In the genomic region with DNA sequence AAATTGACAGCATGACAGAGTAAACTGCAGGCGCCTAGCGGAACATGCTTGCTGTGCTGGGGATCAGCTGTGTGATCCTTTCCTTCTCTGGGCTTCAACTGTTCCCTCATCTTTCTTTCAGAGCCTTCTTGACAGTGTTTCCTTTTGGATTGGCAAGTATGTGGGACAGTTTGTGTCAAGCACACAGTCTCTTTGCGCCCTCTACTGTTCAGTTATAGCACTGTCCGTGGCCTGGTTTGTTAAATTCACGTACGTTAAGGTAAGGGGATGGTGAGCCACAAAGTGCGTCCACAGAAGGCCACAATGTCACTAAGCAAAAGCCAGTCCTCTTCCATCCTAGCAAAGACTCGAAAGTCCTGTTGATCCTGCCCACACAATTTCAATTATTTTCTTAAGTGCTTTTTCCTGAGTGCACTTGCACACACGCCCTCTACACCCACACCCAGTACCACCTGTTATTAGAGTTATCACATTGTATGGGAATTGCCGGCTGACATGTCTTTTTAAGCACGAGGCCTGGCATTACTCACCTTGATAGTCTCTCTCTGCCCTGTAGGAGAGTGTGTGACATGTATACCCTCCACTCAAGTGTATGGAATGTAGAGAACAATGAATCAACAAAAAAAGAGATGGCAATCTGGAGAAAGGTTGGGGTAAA, we compare ENCODE assay signal across 8 cellular contexts. TPM values are rescaled to one million over a fixed set of nuclear protein-coding genes. Genes with fewer than 3 reads are reported as not detected.
DNase-seq lines count a peak whose midpoint lies in the region; ATAC-seq and TF ChIP-seq lines count a peak whose summit lies in the region.

No MANE protein-coding gene starts in this region.

- no peaks in the 10 kb centered on the region for H3K27me3 ChIP-seq in left ventricle myocardium inferior (ENCODE audit: low read depth)
- no peaks in the 10 kb centered on the region for H3K27me3 ChIP-seq in effector memory CD4-positive, alpha-beta T cell (replicated peaks; ENCODE audit: control insufficient read depth, insufficient read depth, low read length, poor library complexity, severe bottlenecking)

- no peaks in the 10 kb centered on the region for H3K4me1 ChIP-seq in left ventricle myocardium inferior
- no peaks in the 10 kb centered on the region for H3K4me1 ChIP-seq in effector memory CD4-positive, alpha-beta T cell (ENCODE audit: control insufficient read depth, insufficient read depth, low read length, poor library complexity, severe bottlenecking)

- DNase-seq in EH (ENCODE audit: low read depth) (peak; percentile 70), NCI-H526 treated with DMSO at 0.1 percent for 48 hours (lab: John Stamatoyannopoulos, UW) (peak; percentile 45), left ventricle myocardium inferior (peak; percentile 24), putamen (ENCODE audit: low spot score) (peak; percentile 43)
- DNase-seq in activated naive CD8-positive, alpha-beta T cell treated with anti-CD3 and anti-CD28 coated beads for 36 hours, result peak; percentile 24
- DNase-seq in effector memory CD4-positive, alpha-beta T cell, result no peak

- no peaks in the 10 kb centered on the region for H3K9me3 ChIP-seq in left ventricle myocardium inferior (replicated peaks)
- H3K9me3 ChIP-seq in effector memory CD4-positive, alpha-beta T cell (ENCODE audit: control insufficient read depth, low read length), result no peaks in the 10 kb centered on the region

- H3K27ac ChIP-seq in left ventricle myocardium inferior (replicated peaks), result no peak overlapping the region
- no peak overlapping the region for H3K27ac ChIP-seq in effector memory CD4-positive, alpha-beta T cell (ENCODE audit: insufficient read depth, low read length, poor library complexity, severe bottlenecking)

- no peaks in the 10 kb centered on the region for H3K4me1 Mint-ChIP-seq in activated naive CD8-positive, alpha-beta T cell treated with anti-CD3 and anti-CD28 coated beads for 36 hours

- intact Hi-C loops in left ventricle myocardium inferior (cut with micrococcal nuclease), result loop anchor here (10.0 kb wide), 1 partner anchor 76 kb away; no protein-coding TSS in a partner anchor

- H3K4me3 ChIP-seq in left ventricle myocardium inferior, result no peak overlapping the region
- no peak overlapping the region for H3K4me3 ChIP-seq in effector memory CD4-positive, alpha-beta T cell (ENCODE audit: insufficient read depth, low read depth, low read length, poor library complexity, severe bottlenecking)

- peaks cover 10% of the 10 kb centered on the region for H3K27me3 Mint-ChIP-seq in activated naive CD8-positive, alpha-beta T cell treated with anti-CD3 and anti-CD28 coated beads for 36 hours

- no peaks in the 10 kb centered on the region for H3K9me3 Mint-ChIP-seq in activated naive CD8-positive, alpha-beta T cell treated with anti-CD3 and anti-CD28 coated beads for 36 hours

- no peak overlapping the region for H3K4me3 Mint-ChIP-seq in activated naive CD8-positive, alpha-beta T cell treated with anti-CD3 and anti-CD28 coated beads for 36 hours

- peak; percentile 66 for ATAC-seq in GM19452 (IDR thresholded peaks at IDR 0.05; ENCODE audit: unreplicated experiment)
- ATAC-seq in HG03571 (IDR thresholded peaks at IDR 0.05; ENCODE audit: unreplicated experiment), result peak; percentile 81

- no peak overlapping the region for H3K27ac Mint-ChIP-seq in activated naive CD8-positive, alpha-beta T cell treated with anti-CD3 and anti-CD28 coated beads for 36 hours

- no peaks in the 10 kb centered on the region for H3K36me3 ChIP-seq in left ventricle myocardium inferior
- H3K36me3 ChIP-seq in effector memory CD4-positive, alpha-beta T cell (ENCODE audit: control insufficient read depth, insufficient read depth, low read length), result no peaks in the 10 kb centered on the region

- H3K36me3 Mint-ChIP-seq in activated naive CD8-positive, alpha-beta T cell treated with anti-CD3 and anti-CD28 coated beads for 36 hours, result no peaks in the 10 kb centered on the region

- TF ChIP-seq CTCF in left ventricle myocardium inferior (IDR thresholded peaks at IDR 0.05; ENCODE audit: borderline replicate concordance), result peak; percentile 92

RNA-seq across cellular contexts. Expression of gene PTPN3, which starts 22.5 kb away (rescaled TPM):
- 1 to 10 TPM; 1.2 to 1.4 TPM for total RNA-seq in activated naive CD8-positive, alpha-beta T cell treated with anti-CD3 and anti-CD28 coated beads for 36 hours
- 27.4 TPM for total RNA-seq in left ventricle myocardium inferior

Comparison
In these comparisons a context has a peak if more than half of its experiments do, and no peak if none do; other contexts are left out.
1. DNase-seq: peak in EH (single experiment), NCI-H526 treated with DMSO at 0.1 percent for 48 hours (single experiment), activated naive CD8-positive, alpha-beta T cell treated with anti-CD3 and anti-CD28 coated beads for 36 hours (single experiment), left ventricle myocardium inferior (single experiment) and putamen (single experiment); none in effector memory CD4-positive, alpha-beta T cell (0 of 3).
2. RNA of gene PTPN3, which starts 22.5 kb away (total RNA-seq): 27.4 TPM in left ventricle myocardium inferior (single experiment); 1.2 to 1.4 TPM in activated naive CD8-positive, alpha-beta T cell treated with anti-CD3 and anti-CD28 coated beads for 36 hours; every median in the first group is over 10 times any median in the second.